ENCODE assay signal across 20 cellular contexts in genomic region chr18:63977040-63977439, GRCh38. TPM values are rescaled to one million over a fixed set of nuclear protein-coding genes. Genes with fewer than 3 reads are reported as not detected.
"Had no signal": no experiment of that assay in that cellular context is flagged by ENCODE, and none has a peak within 500 bp of the region (broad histone marks: within the 10 kb centered on the region; RNA-seq: fewer than 3 reads in every experiment).

No MANE protein-coding gene starts in this region.

- DNase-seq: KBM-7, MV-4-11, NCI-H1048, NCI-H1105, NCI-H1417, NCI-H1436 treated with DMSO at 0.1 percent for 48 hours, NCI-H1694, NCI-H187 treated with DMSO at 0.1 percent for 48 hours, NCI-H2029 treated with DMSO at 0.1 percent for 48 hours, NCI-H2171 treated with DMSO at 0.1 percent for 48 hours, NCI-H524 treated with DMSO at 0.1 percent for 48 hours, NCI-H69, NCI-H774, Right ventricle myocardium superior, RPMI8226, SIG-M5 had no signal

- FAIRE-seq: RCC 7860 had no signal

RNA-seq across cellular contexts. Expression of gene HMSD, which starts 27.9 kb away (rescaled TPM):
- total RNA-seq: HT-29, LHCN-M2, MCF 10A had no signal
